Comparison of ENCODE assay signal across 31 cellular contexts in the genomic region with DNA sequence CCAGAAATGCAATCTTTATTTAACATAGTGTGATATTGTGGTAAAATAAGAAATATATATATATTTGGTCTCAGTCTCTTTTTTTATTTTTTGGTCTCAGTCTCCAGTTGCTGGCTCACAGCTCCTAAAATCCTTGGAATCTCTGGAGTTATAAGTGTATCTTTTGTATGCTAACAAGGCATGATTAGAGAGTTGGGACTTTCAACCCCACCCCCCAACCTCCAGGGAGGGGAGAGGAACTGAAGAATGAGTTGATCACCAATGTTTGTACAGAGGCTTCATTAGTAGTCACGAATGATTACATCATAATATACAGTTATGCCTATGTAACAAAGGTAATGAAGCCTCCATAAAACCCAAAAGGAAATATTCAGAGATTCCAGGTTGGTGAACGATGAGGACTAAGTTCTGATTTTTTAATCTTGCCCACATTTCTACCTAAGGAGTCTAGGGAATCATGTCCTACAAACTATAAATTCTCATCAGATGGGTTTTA. TPM values are rescaled to one million over a fixed set of nuclear protein-coding genes. Genes with fewer than 3 reads are reported as not detected.
"Had no signal": no experiment of that assay in that cellular context is flagged by ENCODE, and none has a peak within 500 bp of the region (broad histone marks: within the 10 kb centered on the region; RNA-seq: fewer than 3 reads in every experiment).

No MANE protein-coding gene starts in this region.

- H3K36me3 ChIP-seq: colonic mucosa, gastroesophageal sphincter, heart left ventricle, neural progenitor cell, tibial artery had no signal

- ATAC-seq: foreskin keratinocyte; gastroesophageal sphincter; heart left ventricle; left lobe of liver; naive thymus-derived CD4-positive, alpha-beta T cell; sciatic nerve had no signal

- H2AFZ ChIP-seq: hepatocyte, neural progenitor cell, parathyroid adenoma had no signal

- DNase-seq: colonic mucosa; effector CD8-positive, alpha-beta T cell; foreskin keratinocyte; heart left ventricle; kidney; midbrain; naive thymus-derived CD4-positive, alpha-beta T cell; stimulated activated CD4-positive, alpha-beta T cell treated with anti-CD3 and anti-CD28 coated beads, Interleukin-12 subunit alpha, Interleukin-12 subunit beta, amount 100 ng/mL, for 4 hours; stimulated activated CD4-positive, alpha-beta T cell treated with anti-CD3 and anti-CD28 coated beads, Interleukin-1b, Interleukin-23, amount 100 ng/mL, for 48 hours; stimulated activated CD4-positive, alpha-beta T cell treated with anti-CD3 and anti-CD28 coated beads, Interleukin-4, amount 100 ng/mL, for 1 hour; stimulated activated CD8-positive, alpha-beta memory T cell treated with anti-CD3 and anti-CD28 coated beads, Interleukin-4, amount 100 ng/mL, for 48 hours; stimulated activated naive CD4-positive, alpha-beta T cell treated with Interleukin-2 at 50 U/mL for 16 hours; substantia nigra; testis; tibial artery had no signal

- H3K27me3 ChIP-seq: colonic mucosa, foreskin keratinocyte, hepatocyte, neural progenitor cell, testis, tibial artery had no signal

- H3K4me3 ChIP-seq: colonic mucosa, gastroesophageal sphincter, heart left ventricle, hepatocyte, lung, neural progenitor cell, smooth muscle cell, testis, tibial artery had no signal

- H3K27ac ChIP-seq: colonic mucosa, foreskin keratinocyte, gastroesophageal sphincter, heart left ventricle, hepatocyte, neural progenitor cell, parathyroid adenoma, testis, tibial artery had no signal

- FAIRE-seq: kidney had no signal

- H3K9ac ChIP-seq: neural progenitor cell, parathyroid adenoma had no signal

- H3K4me2 ChIP-seq: hepatocyte, neural progenitor cell, smooth muscle cell had no signal

- H3K9me3 ChIP-seq: colonic mucosa, testis, tibial artery had no signal

- H3K79me2 ChIP-seq: hepatocyte, parathyroid adenoma had no signal

- H3K4me1 ChIP-seq: colonic mucosa, foreskin keratinocyte, gastroesophageal sphincter, heart left ventricle, neural progenitor cell, parathyroid adenoma, testis, tibial artery had no signal

RNA-seq across cellular contexts. Expression of a gene that starts 22.8 kb away (rescaled TPM):
- total RNA-seq: chondrocyte; colonic mucosa; fibroblast of lung; foreskin keratinocyte; gastroesophageal sphincter; heart left ventricle; hepatocyte; kidney; left lobe of liver; liver; lung; mucosa of gallbladder; naive thymus-derived CD4-positive, alpha-beta T cell; osteoblast; progenitor cell of endocrine pancreas; sciatic nerve; smooth muscle cell; urinary bladder had no signal
- polyA plus RNA-seq: esophagus; fibroblast of lung; foreskin keratinocyte; heart left ventricle; liver; lung; naive thymus-derived CD4-positive, alpha-beta T cell; smooth muscle cell; urinary bladder had no signal
